In genomic region chr10:75235375-75236177, GRCh38 we compare ENCODE assay signal across 8 cellular contexts. TPM values are rescaled to one million over a fixed set of nuclear protein-coding genes. Genes with fewer than 3 reads are reported as not detected.
DNase-seq lines count a peak whose midpoint lies in the region; ATAC-seq and TF ChIP-seq lines count a peak whose summit lies in the region.

Gene COMTD1 (minus strand): TSS chr10:75235957. CDS start chr10:75235928, 29 bp downstream.

- intact Hi-C loops in natural killer cell (cut with micrococcal nuclease) = loop anchor here (1.0 to 5.0 kb wide), 4 partner anchors 47 to 969 kb away; partner anchors contain the start of gene SAMD8

- peak within 1 kb of the TSS; percentile 96 for H2AFZ ChIP-seq in Karpas-422 (ENCODE audit: low read length)

- peaks cover 5% of the 10 kb centered on the region; the same call in 1 of the 2 replicates for H4K20me1 ChIP-seq in Karpas-422 (ENCODE audit: insufficient read depth, low read depth, low read length)

- DNase-seq in EH (ENCODE audit: low read depth) = peak; percentile 84
- peak; percentile 97 for DNase-seq in Karpas-422
- DNase-seq in RPMI7951 (ENCODE audit: low read depth) = peak; percentile 75
- peak; percentile 81 for DNase-seq in fibroblast of mammary gland (ENCODE audit: low read depth)
- DNase-seq in natural killer cell = peak; percentile 92
- peak; percentile 80 to 91 (median 90) for DNase-seq in stimulated activated naive CD4-positive, alpha-beta T cell (lab: John Stamatoyannopoulos, UW)

- peaks cover 34% of the 10 kb centered on the region for H3K4me1 ChIP-seq in Karpas-422 (ENCODE audit: low read length)

- peaks cover 20% of the 10 kb centered on the region for H3K36me3 ChIP-seq in Karpas-422 (ENCODE audit: insufficient read depth, low read length)

- H3K27ac ChIP-seq in Karpas-422 (ENCODE audit: low read length) = peak within 1 kb of the TSS; percentile 80

- H3K9me3 Mint-ChIP-seq in activated T-helper 17 cell treated with anti-CD3 and anti-CD28 coated beads, Interleukin-2, amount 50 U/mL, for 72 hours = no peaks in the 10 kb centered on the region
- no peaks in the 10 kb centered on the region for H3K9me3 Mint-ChIP-seq in natural killer cell

- peak within 1 kb of the TSS; percentile 89 for H3K27ac Mint-ChIP-seq in activated T-helper 17 cell treated with anti-CD3 and anti-CD28 coated beads, Interleukin-2, amount 50 U/mL, for 72 hours
- H3K27ac Mint-ChIP-seq in natural killer cell = peak within 1 kb of the TSS; percentile 68 to 94

- peaks cover 13% of the 10 kb centered on the region; the same call in 1 of the 2 replicates for H3K79me2 ChIP-seq in Karpas-422 (ENCODE audit: low read length)

- H3K4me3 Mint-ChIP-seq in activated T-helper 17 cell treated with anti-CD3 and anti-CD28 coated beads, Interleukin-2, amount 50 U/mL, for 72 hours = peak within 1 kb of the TSS; percentile 74
- peak within 1 kb of the TSS; percentile 84 for H3K4me3 Mint-ChIP-seq in natural killer cell

- peaks cover 10% of the 10 kb centered on the region for H3K4me1 Mint-ChIP-seq in activated T-helper 17 cell treated with anti-CD3 and anti-CD28 coated beads, Interleukin-2, amount 50 U/mL, for 72 hours
- peaks cover 9 to 15% of the 10 kb centered on the region in 2 donors for H3K4me1 Mint-ChIP-seq in natural killer cell

- peaks cover 34% of the 10 kb centered on the region for H3K36me3 Mint-ChIP-seq in activated T-helper 17 cell treated with anti-CD3 and anti-CD28 coated beads, Interleukin-2, amount 50 U/mL, for 72 hours (ENCODE audit: low read depth)
- peaks cover 4% of the 10 kb centered on the region for H3K36me3 Mint-ChIP-seq in natural killer cell

- no peaks in the 10 kb centered on the region for H3K9me3 ChIP-seq in Karpas-422 (ENCODE audit: low read length)

- peak within 1 kb of the TSS; percentile 89 for H3K9ac ChIP-seq in Karpas-422 (ENCODE audit: low read length)

- H3K9me2 ChIP-seq in Karpas-422 (replicated peaks; ENCODE audit: insufficient read depth, low read length) = no peaks in the 10 kb centered on the region

- TF ChIP-seq CTCF in fibroblast of mammary gland (conservative IDR thresholded peaks at IDR 0.05; ENCODE audit: control insufficient read depth, insufficient read depth, low read depth, low read length) (peak; percentile 90), natural killer cell (IDR thresholded peaks at IDR 0.05) (peak; percentile 100)

- no peaks in the 10 kb centered on the region for H3K27me3 Mint-ChIP-seq in activated T-helper 17 cell treated with anti-CD3 and anti-CD28 coated beads, Interleukin-2, amount 50 U/mL, for 72 hours
- no peaks in the 10 kb centered on the region for H3K27me3 Mint-ChIP-seq in natural killer cell (ENCODE audit: low read depth in 2 of 2)

- H3K4me2 ChIP-seq in Karpas-422 (ENCODE audit: low read depth, low read length, poor library complexity, severe bottlenecking) = peak within 1 kb of the TSS; percentile 98

- no peaks in the 10 kb centered on the region for H3K27me3 ChIP-seq in Karpas-422 (ENCODE audit: low read length)

- ATAC-seq in GM21825 (IDR thresholded peaks at IDR 0.05; ENCODE audit: unreplicated experiment) (peak; percentile 72), natural killer cell (peak; percentile 74 to 88 (median 78))
- ATAC-seq in activated T-helper 17 cell treated with anti-CD3 and anti-CD28 coated beads, Interleukin-2, amount 50 U/mL, for 72 hours (replicated peaks) = peak; percentile 76

- H3K4me3 ChIP-seq in Karpas-422 (ENCODE audit: low read length) (peak within 1 kb of the TSS; percentile 91), fibroblast of mammary gland (ENCODE audit: control insufficient read depth, low read depth, low read length) (peak within 1 kb of the TSS; percentile 64)

RNA-seq across cellular contexts. Expression of gene COMTD1, which starts in this region (rescaled TPM):
- 14.4 and 75.0 TPM in 2 replicates for total RNA-seq in Karpas-422 (2014; rRNA removed; shearing (Covaris generic); ENCODE audit: low replicate concordance)
- 3.5 and 9.1 TPM in 2 replicates for total RNA-seq in RPMI7951 (2014; rRNA removed; shearing (Covaris generic))
- total RNA-seq in activated T-helper 17 cell treated with anti-CD3 and anti-CD28 coated beads, Interleukin-2, amount 50 U/mL, for 72 hours = 10 to 100 TPM; 29.4 to 50.9 TPM
- total RNA-seq in natural killer cell = 10 to 100 TPM; 19.9 to 25.1 (median 20.1) TPM

Comparison
In these comparisons a context has a peak if more than half of its experiments do, and no peak if none do; other contexts are left out.
1. Peak in every context shown above with its lines: DNase-seq, ATAC-seq, H3K4me3 ChIP-seq and H3K27ac ChIP-seq.